ENCODE assay signal across 1 cellular context in genomic region chr2:206756816-206757215, GRCh38.
A peak's percentile ranks its signal among the peaks of the same experiment; 100 is the strongest.
TF ChIP-seq lines count a peak whose summit lies in the region.

No MANE protein-coding gene starts in this region.

TF ChIP-seq in HepG2, 621 proteins besides CTCF, POLR2A, EP300 and RAD21:
- no peak for TF ChIP-seq SIX1 (CRISPR knock-in tag; IDR thresholded peaks at IDR 0.05; ENCODE audit: borderline replicate concordance)
- no peak for TF ChIP-seq ZNF3 (CRISPR knock-in tag; IDR thresholded peaks at IDR 0.05)
- peak; percentile 69; the same call in 1 of the 2 replicates for TF ChIP-seq ATF7 (IDR thresholded peaks at IDR 0.05)
- no peak for TF ChIP-seq ATF7 (CRISPR knock-in tag; IDR thresholded peaks at IDR 0.05)
- TF ChIP-seq CREB1 (IDR thresholded peaks at IDR 0.05) = peak; percentile 55; the same call in 1 of the 2 replicates
- TF ChIP-seq CREB1 (CRISPR knock-in tag; IDR thresholded peaks at IDR 0.05) = no peak
- no peak for TF ChIP-seq ZNF337 (CRISPR knock-in tag; IDR thresholded peaks at IDR 0.05; ENCODE audit: borderline replicate concordance, low read depth)
